Comparison of ENCODE assay signal across 15 cellular contexts in genomic region chr6:112061605-112062004, GRCh38. TPM values are rescaled to one million over a fixed set of nuclear protein-coding genes. Genes with fewer than 3 reads are reported as not detected.
DNase-seq lines count a peak whose midpoint lies in the region; ATAC-seq and TF ChIP-seq lines count a peak whose summit lies in the region.
"Had no signal": no experiment of that assay in that cellular context is flagged by ENCODE, and none has a peak within 500 bp of the region (broad histone marks: within the 10 kb centered on the region; RNA-seq: fewer than 3 reads in every experiment).

No MANE protein-coding gene starts in this region.

- 100% methylated on average over 1 of the region's 4 CpGs; no CpG with 5 or more reads in 1 of the 2 experiments for WGBS in IMR-90 (ENCODE audit: extremely low coverage in 2 of 2, insufficient read length in 1 of 2), 2 experiments

- H3K27me3 ChIP-seq in IMR-90 (ENCODE audit: control insufficient read depth, insufficient read depth, low read length) (peaks cover 14% of the 10 kb centered on the region), brain microvascular endothelial cell (replicated peaks) (no peaks in the 10 kb centered on the region)
- H3K27me3 ChIP-seq: BLaER1 treated with 17β-estradiol and CSF1 and Interleukin-3, amounts not matched to agents 10 nM and 100 nM had no signal

- H2BK15ac ChIP-seq in IMR-90 (ENCODE audit: low read depth, low read length): no peak overlapping the region

- TF ChIP-seq RAD21 in IMR-90 (IDR thresholded peaks at IDR 0.05; ENCODE audit: low read length): no peak

- no peak overlapping the region for H3K4ac ChIP-seq in IMR-90 (ENCODE audit: low read depth, low read length)

- no peak for TF ChIP-seq POLR2A in IMR-90 (IDR thresholded peaks at IDR 0.05; ENCODE audit: low read depth, low read length)

- POLR2A ChIA-PET in IMR-90 (lab: Charles Lee; ENCODE audit: unreplicated experiment): interaction anchor here (0.6 kb wide), 1 partner anchor 292 kb away, joined by 4 read pairs; no protein-coding TSS in a partner anchor

- no peak for ATAC-seq in IMR-90 (ENCODE audit: low read depth)
- ATAC-seq: HCT116 had no signal

- H4K20me1 ChIP-seq in IMR-90 (ENCODE audit: insufficient read depth, low read length): no peaks in the 10 kb centered on the region
- H4K20me1 ChIP-seq: BLaER1 treated with 17β-estradiol and CSF1 and Interleukin-3, amounts not matched to agents 10 nM and 100 nM had no signal

- H2AK9ac ChIP-seq in IMR-90 (replicated peaks; ENCODE audit: low read depth, low read length, poor library complexity): no peak overlapping the region

- no peak overlapping the region for H2BK5ac ChIP-seq in IMR-90 (ENCODE audit: low read depth, low read length, poor library complexity, severe bottlenecking)

- H4K5ac ChIP-seq in IMR-90 (ENCODE audit: low read depth, low read length): no peak overlapping the region

- H3K27ac ChIP-seq in IMR-90 (ENCODE audit: insufficient read depth, low read length) (no peak overlapping the region), brain microvascular endothelial cell (no peak overlapping the region)
- H3K27ac ChIP-seq: BLaER1 treated with 17β-estradiol and CSF1 and Interleukin-3, amounts not matched to agents 10 nM and 100 nM had no signal

- TF ChIP-seq CTCF in IMR-90 (conservative IDR thresholded peaks at IDR 0.05; ENCODE audit: low read depth, low read length) (no peak), brain microvascular endothelial cell (IDR thresholded peaks at IDR 0.05; ENCODE audit: low read depth, low read length, missing control alignments) (no peak)

- in situ Hi-C loops in IMR-90 (cut with MboI; ENCODE audit: low sequenced_read_pairs) (no loop called here), brain microvascular endothelial cell (cut with HindIII; ENCODE audit: low pct_ligation_motif_present, low sequenced_read_pairs) (no loop called here)

- H3K4me1 ChIP-seq in IMR-90 (ENCODE audit: control insufficient read depth, insufficient read depth, low read length): peaks cover 4% of the 10 kb centered on the region

- H4K91ac ChIP-seq in IMR-90 (ENCODE audit: insufficient read depth, low read depth, low read length): no peak overlapping the region

- H3K9me1 ChIP-seq in IMR-90 (ENCODE audit: insufficient read depth, low read length): no peaks in the 10 kb centered on the region

- H3K36me3 ChIP-seq in IMR-90 (ENCODE audit: control insufficient read depth, insufficient read depth, low read length) (no peaks in the 10 kb centered on the region), brain microvascular endothelial cell (replicated peaks) (no peaks in the 10 kb centered on the region)
- H3K36me3 ChIP-seq: BLaER1 treated with 17β-estradiol and CSF1 and Interleukin-3, amounts not matched to agents 10 nM and 100 nM had no signal

- no peak overlapping the region for H3K23ac ChIP-seq in IMR-90 (ENCODE audit: low read depth, low read length)

- H2BK20ac ChIP-seq in IMR-90 (ENCODE audit: low read depth, low read length): no peak overlapping the region

- H2BK120ac ChIP-seq in IMR-90 (ENCODE audit: low read depth, low read length): no peak overlapping the region

- no peak overlapping the region for H2AFZ ChIP-seq in IMR-90 (replicated peaks; ENCODE audit: low read length, poor library complexity)

- H3K9ac ChIP-seq in IMR-90 (ENCODE audit: low read depth, low read length): no peak overlapping the region
- H3K9ac ChIP-seq: BLaER1 treated with 17β-estradiol and CSF1 and Interleukin-3, amounts not matched to agents 10 nM and 100 nM had no signal

- H3K14ac ChIP-seq in IMR-90 (replicated peaks; ENCODE audit: low read depth, low read length): no peak overlapping the region

- no peak overlapping the region for H4K8ac ChIP-seq in IMR-90 (ENCODE audit: low read depth in 2 of 2, low read length in 2 of 2)

- dilution Hi-C loops in IMR-90 (cut with HindIII; ENCODE audit: low sequenced_read_pairs, unreplicated experiment): no loop called here

- H3K56ac ChIP-seq in IMR-90 (ENCODE audit: extremely low read depth, insufficient read depth, low read length): no peak overlapping the region

- no peaks in the 10 kb centered on the region for H3K9me3 ChIP-seq in IMR-90 (ENCODE audit: control insufficient read depth, insufficient read depth, low read length)
- H3K9me3 ChIP-seq: BLaER1 treated with 17β-estradiol and CSF1 and Interleukin-3, amounts not matched to agents 10 nM and 100 nM had no signal

- intact Hi-C loops in IMR-90 (cut with micrococcal nuclease): no loop called here

- CTCF ChIA-PET in IMR-90 (lab: Yijun Ruan, JAX): no interaction called here

- H3K4me3 ChIP-seq in IMR-90 (ENCODE audit: insufficient read depth, low read depth, low read length): no peak overlapping the region
- no peak overlapping the region for H3K4me3 ChIP-seq in brain microvascular endothelial cell (ENCODE audit: low read depth, low read length)
- H3K4me3 ChIP-seq: BLaER1 treated with 17β-estradiol and CSF1 and Interleukin-3, amounts not matched to agents 10 nM and 100 nM had no signal

- H3K18ac ChIP-seq in IMR-90 (ENCODE audit: low read depth, low read length): no peak overlapping the region

- BruUV-seq in IMR-90 (replicated peaks; lab: Mats Ljungman, UMichigan): no TSS peak

- no peak overlapping the region for H2AK5ac ChIP-seq in IMR-90 (ENCODE audit: low read depth, low read length)

- H3K4me2 ChIP-seq in IMR-90 (ENCODE audit: low read depth, low read length): no peak overlapping the region
- H3K4me2 ChIP-seq: BLaER1 treated with 17β-estradiol and CSF1 and Interleukin-3, amounts not matched to agents 10 nM and 100 nM had no signal

- H3K79me1 ChIP-seq in IMR-90 (ENCODE audit: low read depth in 1 of 2, low read length in 2 of 2): no peaks in the 10 kb centered on the region

- DNase-seq in Daoy (ENCODE audit: low read depth): peak; percentile 21
- peak; percentile 70 for DNase-seq in IMR-90
- peak; percentile 33 for DNase-seq in brain microvascular endothelial cell
- peak; percentile 47 for DNase-seq in kidney glomerular epithelial cell (lab: John Stamatoyannopoulos, UW)
- DNase-seq in NCI-H510A treated with DMSO at 0.1 percent for 48 hours (lab: John Stamatoyannopoulos, UW): no peak
- no peak for DNase-seq in activated naive CD4-positive, alpha-beta T cell treated with anti-CD3 and anti-CD28 coated beads, Interleukin-2, amount 50 U/mL, for 16 hours
- DNase-seq in NCI-H1048 (lab: John Stamatoyannopoulos, UW): no peak
- DNase-seq in NOMO-1 (lab: John Stamatoyannopoulos, UW; ENCODE audit: unreplicated experiment in 2 of 2): no peak
- DNase-seq: 8988T, NCI-H146, NCI-H345, SHP77 treated with DMSO at 0.1 percent for 48 hours had no signal

TF ChIP-seq in IMR-90, 13 proteins besides CTCF, POLR2A, EP300 and RAD21:
- TF ChIP-seq RCOR1 (IDR thresholded peaks at IDR 0.05; ENCODE audit: insufficient replicate concordance, low read length): no peak
- TF ChIP-seq BHLHE40 (IDR thresholded peaks at IDR 0.05; ENCODE audit: low read depth, low read length): no peak
- TF ChIP-seq NFE2L2 (IDR thresholded peaks at IDR 0.05; ENCODE audit: low read depth, low read length): no peak
- TF ChIP-seq, protein P1, sequence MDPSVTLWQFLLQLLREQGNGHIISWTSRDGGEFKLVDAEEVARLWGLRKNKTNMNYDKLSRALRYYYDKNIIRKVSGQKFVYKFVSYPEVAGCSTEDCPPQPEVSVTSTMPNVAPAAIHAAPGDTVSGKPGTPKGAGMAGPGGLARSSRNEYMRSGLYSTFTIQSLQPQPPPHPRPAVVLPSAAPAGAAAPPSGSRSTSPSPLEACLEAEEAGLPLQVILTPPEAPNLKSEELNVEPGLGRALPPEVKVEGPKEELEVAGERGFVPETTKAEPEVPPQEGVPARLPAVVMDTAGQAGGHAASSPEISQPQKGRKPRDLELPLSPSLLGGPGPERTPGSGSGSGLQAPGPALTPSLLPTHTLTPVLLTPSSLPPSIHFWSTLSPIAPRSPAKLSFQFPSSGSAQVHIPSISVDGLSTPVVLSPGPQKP (IDR thresholded peaks at IDR 0.05; ENCODE audit: borderline replicate concordance, low read depth, low read length): no peak
- no peak for TF ChIP-seq MAZ (IDR thresholded peaks at IDR 0.05; ENCODE audit: borderline replicate concordance, low read depth, low read length)
- TF ChIP-seq FOS (IDR thresholded peaks at IDR 0.05; ENCODE audit: low read depth, low read length): no peak
TF ChIP-seq in IMR-90: peak in this region for 0.

RNA-seq across cellular contexts. Expression of gene CCN6, which starts 7.7 kb away (rescaled TPM):
- total RNA-seq in Daoy (2014; rRNA removed; shearing (Covaris generic)): not detected in 2 replicates
- not detected in 2 replicates for total RNA-seq in IMR-90 (2012; rRNA removed)
- not detected in 2 replicates for polyA plus RNA-seq in IMR-90 (2012; rRNA removed)
- polyA plus RNA-seq in IMR-90 (2012; cell fraction: cytosol; rRNA removed): not detected in 2 replicates
- not detected in 2 replicates for polyA plus RNA-seq in IMR-90 (2012; cell fraction: nucleus; rRNA removed; ENCODE audit: low replicate concordance)
- polyA plus RNA-seq: IgD-negative memory B cell had no signal

RNA-seq across cellular contexts. Expression of gene TUBE1, which starts 25.7 kb away (rescaled TPM):
- total RNA-seq in Daoy (2014; rRNA removed; shearing (Covaris generic)): 22.1 and 26.4 TPM in 2 replicates
- 8.6 and 10.0 TPM in 2 replicates for total RNA-seq in IMR-90 (2012; rRNA removed)
- polyA plus RNA-seq in IMR-90 (2012; rRNA removed): 6.5 and 7.9 TPM in 2 replicates
- 1.5 and 2.0 TPM in 2 replicates for polyA plus RNA-seq in IMR-90 (2012; cell fraction: cytosol; rRNA removed)
- polyA plus RNA-seq in IMR-90 (2012; cell fraction: nucleus; rRNA removed; ENCODE audit: low replicate concordance): 10.4 and 42.0 TPM in 2 replicates

RNA-seq across cellular contexts. Expression of gene FAM229B, which starts 25.8 kb away (rescaled TPM):
- 29.6 and 31.6 TPM in 2 replicates for total RNA-seq in Daoy (2014; rRNA removed; shearing (Covaris generic))
- 8.6 and 11.4 TPM in 2 replicates for total RNA-seq in IMR-90 (2012; rRNA removed)
- 23.2 and 25.6 TPM in 2 replicates for polyA plus RNA-seq in IMR-90 (2012; rRNA removed)
- polyA plus RNA-seq in IMR-90 (2012; cell fraction: cytosol; rRNA removed): 5.0 and 13.4 TPM in 2 replicates
- polyA plus RNA-seq in IMR-90 (2012; cell fraction: nucleus; rRNA removed; ENCODE audit: low replicate concordance): 0.74 and 11.5 TPM in 2 replicates

Comparison
In these comparisons a context has a peak if more than half of its experiments do, and no peak if none do; other contexts are left out.
1. DNase-seq: peak in Daoy (single experiment), IMR-90 (single experiment), brain microvascular endothelial cell (single experiment) and kidney glomerular epithelial cell (single experiment); none in NCI-H510A treated with DMSO at 0.1 percent for 48 hours (single experiment), activated naive CD4-positive, alpha-beta T cell treated with anti-CD3 and anti-CD28 coated beads, Interleukin-2, amount 50 U/mL, for 16 hours (single experiment), NCI-H1048 (single experiment) and NOMO-1 (0 of 2).